1 cellular context compared by ENCODE assay signal in genomic region chr1:84720275-84720780, GRCh38.
A peak's percentile ranks its signal among the peaks of the same experiment; 100 is the strongest.
TF ChIP-seq lines count a peak whose summit lies in the region.

No MANE protein-coding gene starts in this region.

TF ChIP-seq in HepG2, 621 proteins besides CTCF, POLR2A, EP300 and RAD21 (continued from another document and continues in another):
- TF ChIP-seq TFDP2 (CRISPR knock-in tag; IDR thresholded peaks at IDR 0.05): 0 out of 2 replicates have a peak, but pooled peaks have one; percentile 24
- TF ChIP-seq ERF (CRISPR knock-in tag; IDR thresholded peaks at IDR 0.05): no peak
- TF ChIP-seq AHDC1 (CRISPR knock-in tag; IDR thresholded peaks at IDR 0.05; ENCODE audit: borderline replicate concordance): peak; percentile 82; the same call in 1 of the 2 replicates
- no peak for TF ChIP-seq ZNF230 (CRISPR knock-in tag; IDR thresholded peaks at IDR 0.05)
- TF ChIP-seq SMYD3 (CRISPR knock-in tag; IDR thresholded peaks at IDR 0.05): 0 out of 2 replicates have a peak, but pooled peaks have one; percentile 55
- peak; percentile 40; the same call in 1 of the 2 replicates for TF ChIP-seq ATF2 (CRISPR knock-in tag; IDR thresholded peaks at IDR 0.05)
- no peak for TF ChIP-seq SOX13 (IDR thresholded peaks at IDR 0.05)
- peak in 1 of 2 experiments; percentile 82; a peak in 1 of 4 replicates for TF ChIP-seq SOX13 (CRISPR knock-in tag; conservative IDR thresholded peaks at IDR 0.05 in 1 of 2, IDR thresholded peaks at IDR 0.05 in 1 of 2)
- 0 out of 2 replicates have a peak, but pooled peaks have one; percentile 64 for TF ChIP-seq ZNF614 (CRISPR knock-in tag; IDR thresholded peaks at IDR 0.05; ENCODE audit: borderline replicate concordance)
- peak; percentile 66; the same call in 1 of the 2 replicates for TF ChIP-seq FOXJ3 (CRISPR knock-in tag; IDR thresholded peaks at IDR 0.05; ENCODE audit: borderline replicate concordance)
- no peak for TF ChIP-seq ZNF773 (CRISPR knock-in tag; IDR thresholded peaks at IDR 0.05; ENCODE audit: borderline replicate concordance)
- TF ChIP-seq MEIS2 (CRISPR knock-in tag; IDR thresholded peaks at IDR 0.05): no peak
- no peak for TF ChIP-seq NFE2L2 (IDR thresholded peaks at IDR 0.05; ENCODE audit: low read length)
- no peak for TF ChIP-seq ZSCAN9 (CRISPR knock-in tag; IDR thresholded peaks at IDR 0.05; ENCODE audit: borderline replicate concordance)
- no peak for TF ChIP-seq ZBTB25 (CRISPR knock-in tag; IDR thresholded peaks at IDR 0.05)
- peak; percentile 94 for TF ChIP-seq ZNF362 (CRISPR knock-in tag; IDR thresholded peaks at IDR 0.05; ENCODE audit: borderline replicate concordance)
- no peak for TF ChIP-seq ZNF276 (CRISPR knock-in tag; IDR thresholded peaks at IDR 0.05; ENCODE audit: low read depth)
- no peak for TF ChIP-seq RFX3 (CRISPR knock-in tag; IDR thresholded peaks at IDR 0.05)
- TF ChIP-seq REPIN1 (CRISPR knock-in tag; IDR thresholded peaks at IDR 0.05; ENCODE audit: borderline replicate concordance, low read depth): 0 out of 2 replicates have a peak, but pooled peaks have one; percentile 49
- peak; percentile 64; the same call in 1 of the 2 replicates for TF ChIP-seq DPF2 (CRISPR knock-in tag; IDR thresholded peaks at IDR 0.05; ENCODE audit: borderline replicate concordance, low read depth)
- TF ChIP-seq CREB1 (IDR thresholded peaks at IDR 0.05): no peak
- 0 out of 2 replicates have a peak, but pooled peaks have one; percentile 44 for TF ChIP-seq CREB1 (CRISPR knock-in tag; IDR thresholded peaks at IDR 0.05)
- no peak for TF ChIP-seq MLX (CRISPR knock-in tag; IDR thresholded peaks at IDR 0.05)
- no peak for TF ChIP-seq TRIM22 (IDR thresholded peaks at IDR 0.05)
- TF ChIP-seq KIAA2018 (CRISPR knock-in tag; IDR thresholded peaks at IDR 0.05; ENCODE audit: borderline replicate concordance): no peak
- peak; percentile 45; the same call in 1 of the 2 replicates for TF ChIP-seq NR2F6 (IDR thresholded peaks at IDR 0.05)
- peak; percentile 59 for TF ChIP-seq NR2F6 (CRISPR knock-in tag; IDR thresholded peaks at IDR 0.05)
- peak; percentile 72 for TF ChIP-seq FOXA3 (CRISPR knock-in tag; IDR thresholded peaks at IDR 0.05)
